In the genomic region with DNA sequence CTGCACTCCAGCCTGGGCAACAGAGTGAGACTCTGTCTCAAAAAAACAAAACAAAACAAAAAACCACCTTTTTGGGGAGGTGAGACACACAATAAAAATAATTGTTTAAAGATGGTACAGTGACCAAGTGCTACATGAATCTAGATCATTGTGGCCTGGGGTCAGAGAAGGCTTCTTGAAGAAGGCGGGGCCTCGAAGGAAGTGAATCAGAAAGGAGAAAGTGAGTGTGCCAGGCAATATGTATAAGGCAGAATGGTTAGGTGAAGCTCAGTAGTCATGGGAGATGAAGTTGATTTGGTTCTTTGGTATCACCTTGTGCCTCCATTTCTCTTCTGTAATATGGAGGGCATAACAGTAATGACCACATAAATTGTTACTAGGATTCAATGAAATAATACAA, we compare ENCODE assay signal across 21 cellular contexts. TPM values are rescaled to one million over a fixed set of nuclear protein-coding genes. Genes with fewer than 3 reads are reported as not detected.
DNase-seq lines count a peak whose midpoint lies in the region; ATAC-seq and TF ChIP-seq lines count a peak whose summit lies in the region.
"Had no signal": no experiment of that assay in that cellular context is flagged by ENCODE, and none has a peak within 500 bp of the region (broad histone marks: within the 10 kb centered on the region; RNA-seq: fewer than 3 reads in every experiment).

No MANE protein-coding gene starts in this region.

- POLR2A ChIA-PET in activated naive CD8-positive, alpha-beta T cell treated with anti-CD3 and anti-CD28 coated beads, Interleukin-2, amount 10 ng/mL, durations not matched to agents 7 days and 5 days (lab: Charles Lee) = interaction anchor here (0.9 kb wide), 1 partner anchor 58 kb away, joined by 3 read pairs; no protein-coding TSS in a partner anchor

- intact Hi-C loops in right cardiac atrium (cut with DNase I) = no loop called here

- H3K9me3 ChIP-seq in right cardiac atrium (ENCODE audit: control insufficient read depth, low read length) = no peaks in the 10 kb centered on the region
- H3K9me3 ChIP-seq: right lobe of liver, SJCRH30 had no signal

- no peaks in the 10 kb centered on the region for H3K27me3 Mint-ChIP-seq in activated T-cell treated with anti-CD3 and anti-CD28 coated beads, Interleukin-2, amount 50 U/mL, for 72 hours (ENCODE audit: low read depth)
- H3K27me3 Mint-ChIP-seq in activated naive CD8-positive, alpha-beta T cell treated with anti-CD3 and anti-CD28 coated beads, Interleukin-2, amount 10 ng/mL, durations not matched to agents 7 days and 5 days = no peaks in the 10 kb centered on the region
- H3K27me3 Mint-ChIP-seq in osteocyte (ENCODE audit: unreplicated experiment) = no peaks in the 10 kb centered on the region

- peak; percentile 90 to 95 for ATAC-seq in activated T-cell treated with anti-CD3 and anti-CD28 coated beads, Interleukin-2, amount 50 U/mL, for 72 hours (replicated peaks in 1 of 2)
- ATAC-seq in activated naive CD8-positive, alpha-beta T cell treated with anti-CD3 and anti-CD28 coated beads, Interleukin-2, amount 10 ng/mL, durations not matched to agents 7 days and 5 days (ENCODE audit: low read depth) = no peak
- peak; percentile 94 for ATAC-seq in stimulated activated effector memory CD8-positive, alpha-beta T cell treated with anti-CD3 and anti-CD28 coated beads, Interleukin-12 subunit alpha, Interleukin-12 subunit beta, amount 100 ng/mL, for 72 hours
- no peak for ATAC-seq in right cardiac atrium
- ATAC-seq: GM23338, Panc1, right lobe of liver had no signal

- peak; percentile 30 to 41 for DNase-seq in activated T-cell treated with anti-CD3 and anti-CD28 coated beads, Interleukin-2, amount 50 U/mL, for 72 hours
- DNase-seq in activated T-cell treated with anti-CD3 and anti-CD28 coated beads, Interleukin-2, amount 50 U/mL, for 48 hours = no peak
- DNase-seq in M059J (ENCODE audit: low read depth) = peak; percentile 28
- DNase-seq in activated naive CD8-positive, alpha-beta T cell treated with anti-CD3 and anti-CD28 coated beads, Interleukin-2, amount 10 ng/mL, durations not matched to agents 7 days and 5 days = no peak
- no peak for DNase-seq in stimulated activated effector memory CD8-positive, alpha-beta T cell treated with anti-CD3 and anti-CD28 coated beads, Interleukin-12 subunit alpha, Interleukin-12 subunit beta, amount 100 ng/mL, for 72 hours (ENCODE audit: low spot score in 2 of 2)
- no peak for DNase-seq in osteocyte (ENCODE audit: extremely low spot score, unreplicated experiment)
- DNase-seq in right cardiac atrium = no peak
- DNase-seq in kidney glomerular epithelial cell (lab: John Stamatoyannopoulos, UW) = no peak
- DNase-seq: amniotic stem cell; C1 segment of cervical spinal cord; cortex of kidney; mesendoderm; NCI-H2107; NK-92 treated with Interleukin-12 subunit alpha and Interleukin-12 subunit beta, amount 100 ng/mL, for 24 hours; right lobe of liver; SJCRH30; T-helper 1 cell; WERI-Rb-1 had no signal

- H3K9me3 Mint-ChIP-seq in activated T-cell treated with anti-CD3 and anti-CD28 coated beads, Interleukin-2, amount 50 U/mL, for 72 hours = no peaks in the 10 kb centered on the region
- H3K9me3 Mint-ChIP-seq in activated naive CD8-positive, alpha-beta T cell treated with anti-CD3 and anti-CD28 coated beads, Interleukin-2, amount 10 ng/mL, durations not matched to agents 7 days and 5 days = no peaks in the 10 kb centered on the region
- H3K9me3 Mint-ChIP-seq in stimulated activated effector memory CD8-positive, alpha-beta T cell treated with anti-CD3 and anti-CD28 coated beads, Interleukin-12 subunit alpha, Interleukin-12 subunit beta, amount 100 ng/mL, for 72 hours = no peaks in the 10 kb centered on the region
- no peaks in the 10 kb centered on the region for H3K9me3 Mint-ChIP-seq in osteocyte (ENCODE audit: unreplicated experiment)
- H3K9me3 Mint-ChIP-seq: activated T-helper 1 cell treated with anti-CD3 and anti-CD28 coated beads, Interleukin-12 subunit alpha, Interleukin-12 subunit beta, Interleukin-2, Interleukin-4 antibody, amounts not matched to agents 30 ng/mL and 10 ng/mL and 1 ng/mL, durations not matched to agents 14 hours and 24 hours and 36 hours; GM23338 had no signal

- peaks cover 39% of the 10 kb centered on the region for H3K4me1 Mint-ChIP-seq in activated T-cell treated with anti-CD3 and anti-CD28 coated beads, Interleukin-2, amount 50 U/mL, for 72 hours (ENCODE audit: low read depth)
- peaks cover 17% of the 10 kb centered on the region for H3K4me1 Mint-ChIP-seq in activated naive CD8-positive, alpha-beta T cell treated with anti-CD3 and anti-CD28 coated beads, Interleukin-2, amount 10 ng/mL, durations not matched to agents 7 days and 5 days
- H3K4me1 Mint-ChIP-seq in stimulated activated effector memory CD8-positive, alpha-beta T cell treated with anti-CD3 and anti-CD28 coated beads, Interleukin-12 subunit alpha, Interleukin-12 subunit beta, amount 100 ng/mL, for 72 hours = peaks cover 21% of the 10 kb centered on the region
- no peaks in the 10 kb centered on the region for H3K4me1 Mint-ChIP-seq in osteocyte (ENCODE audit: unreplicated experiment)
- H3K4me1 Mint-ChIP-seq: GM23338 had no signal

- peak overlapping the region; percentile 80 for H3K27ac Mint-ChIP-seq in activated T-cell treated with anti-CD3 and anti-CD28 coated beads, Interleukin-2, amount 50 U/mL, for 72 hours
- H3K27ac Mint-ChIP-seq in activated naive CD8-positive, alpha-beta T cell treated with anti-CD3 and anti-CD28 coated beads, Interleukin-2, amount 10 ng/mL, durations not matched to agents 7 days and 5 days = peak overlapping the region; percentile 72
- peak overlapping the region; percentile 35 for H3K27ac Mint-ChIP-seq in stimulated activated effector memory CD8-positive, alpha-beta T cell treated with anti-CD3 and anti-CD28 coated beads, Interleukin-12 subunit alpha, Interleukin-12 subunit beta, amount 100 ng/mL, for 72 hours
- H3K27ac Mint-ChIP-seq in osteocyte (ENCODE audit: unreplicated experiment) = no peak overlapping the region
- H3K27ac Mint-ChIP-seq: activated T-helper 1 cell treated with anti-CD3 and anti-CD28 coated beads, Interleukin-12 subunit alpha, Interleukin-12 subunit beta, Interleukin-2, Interleukin-4 antibody, amounts not matched to agents 30 ng/mL and 10 ng/mL and 1 ng/mL, durations not matched to agents 14 hours and 24 hours and 36 hours; GM23338 had no signal

- H3K36me3 Mint-ChIP-seq in activated T-cell treated with anti-CD3 and anti-CD28 coated beads, Interleukin-2, amount 50 U/mL, for 72 hours (ENCODE audit: insufficient read depth in 2 of 2) = peaks cover 0 to 4% of the 10 kb centered on the region in 2 donors
- H3K36me3 Mint-ChIP-seq in activated naive CD8-positive, alpha-beta T cell treated with anti-CD3 and anti-CD28 coated beads, Interleukin-2, amount 10 ng/mL, durations not matched to agents 7 days and 5 days = peaks cover 21% of the 10 kb centered on the region
- H3K36me3 Mint-ChIP-seq in stimulated activated effector memory CD8-positive, alpha-beta T cell treated with anti-CD3 and anti-CD28 coated beads, Interleukin-12 subunit alpha, Interleukin-12 subunit beta, amount 100 ng/mL, for 72 hours = peaks cover 61% of the 10 kb centered on the region
- peaks cover 2% of the 10 kb centered on the region for H3K36me3 Mint-ChIP-seq in osteocyte (ENCODE audit: unreplicated experiment)

- no peak overlapping the region for H3K27ac ChIP-seq in right cardiac atrium (ENCODE audit: low read length)
- H3K27ac ChIP-seq: right lobe of liver, SJCRH30, WERI-Rb-1 had no signal

- H3K4me3 Mint-ChIP-seq in activated T-cell treated with anti-CD3 and anti-CD28 coated beads, Interleukin-2, amount 50 U/mL, for 72 hours = no peak overlapping the region
- no peak overlapping the region for H3K4me3 Mint-ChIP-seq in activated naive CD8-positive, alpha-beta T cell treated with anti-CD3 and anti-CD28 coated beads, Interleukin-2, amount 10 ng/mL, durations not matched to agents 7 days and 5 days
- H3K4me3 Mint-ChIP-seq in stimulated activated effector memory CD8-positive, alpha-beta T cell treated with anti-CD3 and anti-CD28 coated beads, Interleukin-12 subunit alpha, Interleukin-12 subunit beta, amount 100 ng/mL, for 72 hours = no peak overlapping the region
- H3K4me3 Mint-ChIP-seq in osteocyte (ENCODE audit: unreplicated experiment) = no peak overlapping the region
- H3K4me3 Mint-ChIP-seq: activated T-helper 1 cell treated with anti-CD3 and anti-CD28 coated beads, Interleukin-12 subunit alpha, Interleukin-12 subunit beta, Interleukin-2, Interleukin-4 antibody, amounts not matched to agents 30 ng/mL and 10 ng/mL and 1 ng/mL, durations not matched to agents 14 hours and 24 hours and 36 hours; GM23338 had no signal

- no peaks in the 10 kb centered on the region for H3K27me3 ChIP-seq in right cardiac atrium (ENCODE audit: control insufficient read depth, insufficient read depth)
- H3K27me3 ChIP-seq: right lobe of liver, SJCRH30 had no signal

- no peaks in the 10 kb centered on the region for H3K4me1 ChIP-seq in right cardiac atrium (ENCODE audit: control insufficient read depth, insufficient read depth, low read length)
- H3K4me1 ChIP-seq: right lobe of liver had no signal

- H3K4me3 ChIP-seq in right cardiac atrium (ENCODE audit: low read length) = no peak overlapping the region
- H3K4me3 ChIP-seq: GM23338, right lobe of liver, SJCRH30 had no signal

- TF ChIP-seq CTCF in osteocyte (IDR thresholded peaks at IDR 0.05) = no peak

- WGBS in right cardiac atrium = 100% methylated on average over 2 of the region's 2 CpGs

RNA-seq across cellular contexts. Expression of a gene that starts 58.9 kb away (rescaled TPM):
- 10 to 100 TPM; 65.2 to 71.0 TPM for total RNA-seq in activated T-cell treated with anti-CD3 and anti-CD28 coated beads, Interleukin-2, amount 50 U/mL, for 72 hours
- total RNA-seq in M059J (2014; rRNA removed; shearing (Covaris generic)) = 2.3 and 3.4 TPM in 2 replicates
- 10 to 100 TPM; 71.9 to 80.4 TPM for total RNA-seq in activated naive CD8-positive, alpha-beta T cell treated with anti-CD3 and anti-CD28 coated beads, Interleukin-2, amount 10 ng/mL, durations not matched to agents 7 days and 5 days
- 24.8 and 27.2 TPM in 2 replicates for total RNA-seq in osteocyte
- 1 to 10 TPM; 3.3 to 8.5 (median 6.2) TPM for total RNA-seq in right cardiac atrium
- 3.5 TPM for polyA plus RNA-seq in right cardiac atrium

Comparison
In these comparisons a context has a peak if more than half of its experiments do, and no peak if none do; other contexts are left out.
1. DNase-seq: peak in activated T-cell treated with anti-CD3 and anti-CD28 coated beads, Interleukin-2, amount 50 U/mL, for 72 hours (2 of 2) and M059J (single experiment); none in activated T-cell treated with anti-CD3 and anti-CD28 coated beads, Interleukin-2, amount 50 U/mL, for 48 hours (0 of 2), activated naive CD8-positive, alpha-beta T cell treated with anti-CD3 and anti-CD28 coated beads, Interleukin-2, amount 10 ng/mL, durations not matched to agents 7 days and 5 days (single experiment), stimulated activated effector memory CD8-positive, alpha-beta T cell treated with anti-CD3 and anti-CD28 coated beads, Interleukin-12 subunit alpha, Interleukin-12 subunit beta, amount 100 ng/mL, for 72 hours (0 of 2), osteocyte (single experiment), right cardiac atrium (0 of 3) and kidney glomerular epithelial cell (single experiment).
2. ATAC-seq: peak in activated T-cell treated with anti-CD3 and anti-CD28 coated beads, Interleukin-2, amount 50 U/mL, for 72 hours (2 of 2) and stimulated activated effector memory CD8-positive, alpha-beta T cell treated with anti-CD3 and anti-CD28 coated beads, Interleukin-12 subunit alpha, Interleukin-12 subunit beta, amount 100 ng/mL, for 72 hours (single experiment); none in activated naive CD8-positive, alpha-beta T cell treated with anti-CD3 and anti-CD28 coated beads, Interleukin-2, amount 10 ng/mL, durations not matched to agents 7 days and 5 days (single experiment) and right cardiac atrium (0 of 2).